8 cellular contexts compared by ENCODE assay signal in genomic region chr15:51829360-51830278, GRCh38. TPM values are rescaled to one million over a fixed set of nuclear protein-coding genes. Genes with fewer than 3 reads are reported as not detected.
DNase-seq lines count a peak whose midpoint lies in the region; ATAC-seq and TF ChIP-seq lines count a peak whose summit lies in the region.

TMOD3 (plus strand) TSS chr15:51829653; CDS start chr15:51862885, 33,232 bp downstream.

- H3K9ac ChIP-seq in adipocyte (ENCODE audit: low read length) (peak within 1 kb of the TSS; percentile 84), parathyroid adenoma (no peak within 1 kb of the TSS)

- no peaks in the 10 kb centered on the region for H3K27me3 ChIP-seq in adipocyte (replicated peaks; ENCODE audit: control insufficient read depth, insufficient read depth, low read length)
- no peaks in the 10 kb centered on the region for H3K27me3 ChIP-seq in cardiac muscle cell
- no peaks in the 10 kb centered on the region for H3K27me3 ChIP-seq in parathyroid adenoma (ENCODE audit: control insufficient read depth, insufficient read depth, low read length)
- H3K27me3 ChIP-seq in tibial artery = no peaks in the 10 kb centered on the region

- TF ChIP-seq CTCF in GM10266 (IDR thresholded peaks at IDR 0.05; ENCODE audit: control insufficient read depth, insufficient read depth, low read depth, missing control alignments) (no peak), cardiac muscle cell (IDR thresholded peaks at IDR 0.05; ENCODE audit: low read depth, low read length) (no peak), parathyroid adenoma (IDR thresholded peaks at IDR 0.05) (no peak), tibial artery (IDR thresholded peaks at IDR 0.05) (no peak)

- peaks cover 20% of the 10 kb centered on the region for H3K79me2 ChIP-seq in parathyroid adenoma

- H3K4me2 ChIP-seq in parathyroid adenoma (ENCODE audit: low read length) = peak within 1 kb of the TSS; percentile 79

- H3K4me1 ChIP-seq in adipocyte (ENCODE audit: control insufficient read depth, insufficient read depth, low read length) = peaks cover 13% of the 10 kb centered on the region
- H3K4me1 ChIP-seq in cardiac muscle cell (ENCODE audit: low read depth) = peaks cover 9% of the 10 kb centered on the region
- H3K4me1 ChIP-seq in parathyroid adenoma = no peaks in the 10 kb centered on the region
- peaks cover 0 to 41% (median 11%) of the 10 kb centered on the region in 4 donors for H3K4me1 ChIP-seq in tibial artery

- peak within 1 kb of the TSS; percentile 85 for H2AFZ ChIP-seq in parathyroid adenoma

- H3K27ac ChIP-seq in cardiac muscle cell (peak within 1 kb of the TSS; percentile 82), parathyroid adenoma (peak within 1 kb of the TSS; percentile 82), tibial artery (peak within 1 kb of the TSS; percentile 95)

- H3K36me3 ChIP-seq in adipocyte (ENCODE audit: control insufficient read depth, insufficient read depth, low read length, severe bottlenecking) (no peaks in the 10 kb centered on the region), cardiac muscle cell (no peaks in the 10 kb centered on the region), parathyroid adenoma (ENCODE audit: control insufficient read depth, insufficient read depth, low read length) (no peaks in the 10 kb centered on the region), tibial artery (no peaks in the 10 kb centered on the region)

- peak; percentile 88 for ATAC-seq in HG02588 (IDR thresholded peaks at IDR 0.05; ENCODE audit: unreplicated experiment)

- DNase-seq in GM10266 (ENCODE audit: extremely low spot score) = peak; percentile 96
- DNase-seq in NCI-H1048 (lab: John Stamatoyannopoulos, UW) = peak; percentile 69
- peak; percentile 84 for DNase-seq in T follicular helper cell (ENCODE audit: low read depth)
- peak; percentile 96 for DNase-seq in adipocyte (ENCODE audit: low read depth)
- peak; percentile 93 to 94 for DNase-seq in cardiac muscle cell (ENCODE audit: low read depth in 1 of 2, low spot score in 1 of 2)
- DNase-seq in tibial artery = peak; percentile 92 to 94

- H3K9me3 ChIP-seq in adipocyte (ENCODE audit: control insufficient read depth, low read length) (no peaks in the 10 kb centered on the region), cardiac muscle cell (ENCODE audit: low read depth) (no peaks in the 10 kb centered on the region), parathyroid adenoma (ENCODE audit: control insufficient read depth, low read length) (no peaks in the 10 kb centered on the region), tibial artery (no peaks in the 10 kb centered on the region)

- intact Hi-C loops in tibial artery (cut with DNase I; ENCODE audit: low total_unique reads) = no loop called here

- H3K4me3 ChIP-seq in adipocyte (ENCODE audit: low read length) (peak within 1 kb of the TSS; percentile 86), cardiac muscle cell (peak within 1 kb of the TSS; percentile 96), parathyroid adenoma (ENCODE audit: low read depth, low read length) (peak within 1 kb of the TSS; percentile 83), tibial artery (peak within 1 kb of the TSS; percentile 87 to 95)

RNA-seq across cellular contexts. Expression of gene TMOD3, which starts in this region (rescaled TPM):
- 6.0 and 6.6 TPM in 2 replicates for total RNA-seq in cardiac muscle cell
- 10.9 and 13.9 TPM in 2 replicates for polyA plus RNA-seq in cardiac muscle cell

Comparison
In these comparisons a context has a peak if more than half of its experiments do, and no peak if none do; other contexts are left out.
1. Peak in every context shown above with its lines: DNase-seq, ATAC-seq, H3K4me3 ChIP-seq and H3K27ac ChIP-seq.